In genomic region chr5:172178301-172179031, GRCh38 we compare ENCODE assay signal across 12 cellular contexts. TPM values are rescaled to one million over a fixed set of nuclear protein-coding genes. Genes with fewer than 3 reads are reported as not detected.
DNase-seq lines count a peak whose midpoint lies in the region; ATAC-seq and TF ChIP-seq lines count a peak whose summit lies in the region.
"Had no signal": no experiment of that assay in that cellular context is flagged by ENCODE, and none has a peak within 500 bp of the region (broad histone marks: within the 10 kb centered on the region; RNA-seq: fewer than 3 reads in every experiment).

No MANE protein-coding gene starts in this region.

- no peak for DNase-seq in CD14-positive monocyte (ENCODE audit: low spot score)
- peak; percentile 94 for DNase-seq in KG1 (lab: John Stamatoyannopoulos, UW)
- peak; percentile 38 for DNase-seq in activated T-helper 1 cell treated with Interleukin-2 at 50 U/mL for 16 hours (ENCODE audit: low read depth)
- DNase-seq in lung (ENCODE audit: low spot score), result no peak
- no peak for DNase-seq in pons (ENCODE audit: low spot score)
- no peak for DNase-seq in GM23248
- DNase-seq in omental fat pad (ENCODE audit: low spot score), result no peak
- DNase-seq: foreskin fibroblast, NCI-H2081 treated with DMSO at 0.1 percent for 48 hours had no signal

- H3K27me3 ChIP-seq in lung (ENCODE audit: control insufficient read depth, insufficient read depth) (no peaks in the 10 kb centered on the region), GM23248 (replicated peaks; ENCODE audit: insufficient read depth) (no peaks in the 10 kb centered on the region)

- no peaks in the 10 kb centered on the region for H3K9me3 Mint-ChIP-seq in CD14-positive monocyte

- H4K20me1 ChIP-seq in GM23248 (ENCODE audit: insufficient read depth), result no peaks in the 10 kb centered on the region; the same call in 1 of the 2 replicates

- intact Hi-C loops in CD14-positive monocyte (cut with micrococcal nuclease), result loop anchor here in 1 of 2 donors (2.0 kb wide), 1 partner anchor 64 kb away; no protein-coding TSS in a partner anchor

- in situ Hi-C loops in GM23248 (cut with MboI), result no loop called here

- H3K4me2 ChIP-seq in GM23248 (ENCODE audit: unreplicated experiment), result no peak overlapping the region

- peak overlapping the region; percentile 30 to 87 for H3K27ac ChIP-seq in lung (ENCODE audit: low read depth in 1 of 2, low read length in 1 of 2)
- H3K27ac ChIP-seq in GM23248, result no peak overlapping the region

- peak overlapping the region; percentile 80 to 87 for H3K4me3 Mint-ChIP-seq in CD14-positive monocyte

- no peaks in the 10 kb centered on the region for H3K9me2 ChIP-seq in GM23248 (ENCODE audit: insufficient read depth)

- peaks cover 94% of the 10 kb centered on the region for H3K4me1 Mint-ChIP-seq in CD14-positive monocyte

- peaks cover 0 to 9% (median 0%) of the 10 kb centered on the region in 3 donors for H3K27me3 Mint-ChIP-seq in CD14-positive monocyte (ENCODE audit: low read depth in 3 of 3)

- H2AFZ ChIP-seq in GM23248, result no peak overlapping the region

- H3K4me1 ChIP-seq in lung (ENCODE audit: control insufficient read depth in 2 of 2, insufficient read depth in 2 of 2, low read length in 2 of 2), result peaks cover 0 to 24% of the 10 kb centered on the region in 2 donors
- no peaks in the 10 kb centered on the region for H3K4me1 ChIP-seq in GM23248 (ENCODE audit: insufficient read depth)

- ATAC-seq in lung (ENCODE audit: insufficient read depth, low FRiP score) (no peak), GM19397 (IDR thresholded peaks at IDR 0.05; ENCODE audit: unreplicated experiment) (no peak), omental fat pad (ENCODE audit: low FRiP score) (no peak)

- H3K9me3 ChIP-seq in lung (ENCODE audit: control insufficient read depth in 2 of 2, insufficient read depth in 1 of 2, low read length in 1 of 2) (no peaks in the 10 kb centered on the region), GM23248 (ENCODE audit: low read depth) (no peaks in the 10 kb centered on the region)

- H3K27ac Mint-ChIP-seq in CD14-positive monocyte, result peak overlapping the region; percentile 96 to 98 (median 97)

- H3K4me3 ChIP-seq in lung (no peak overlapping the region), GM23248 (no peak overlapping the region)

- H3K79me2 ChIP-seq in GM23248 (ENCODE audit: insufficient read depth), result peaks cover 100% of the 10 kb centered on the region

- H3F3A ChIP-seq in GM23248 (ENCODE audit: insufficient read depth), result no peaks in the 10 kb centered on the region

- H3K36me3 ChIP-seq in lung (ENCODE audit: control insufficient read depth in 2 of 2, insufficient read depth in 2 of 2, low read length in 2 of 2), result no peaks in the 10 kb centered on the region
- no peaks in the 10 kb centered on the region for H3K36me3 ChIP-seq in GM23248 (ENCODE audit: low read depth)

- WGBS in lung, 2 donors, result 27 to 61% methylated on average over 20 of the region's 20 CpGs
- WGBS in GM23248 (ENCODE audit: low coverage in 1 of 2, low lambda C conversion rate in 2 of 2, missing lambda C conversion rate in 2 of 2), 2 experiments, result 93 to 95% methylated on average over 20 of the region's 20 CpGs

- TF ChIP-seq CTCF in CD14-positive monocyte (IDR thresholded peaks at IDR 0.05) (no peak), lung (IDR thresholded peaks at IDR 0.05; ENCODE audit: control extremely low read depth, extremely low read depth) (no peak), omental fat pad (IDR thresholded peaks at IDR 0.05) (no peak)

- H3K36me3 Mint-ChIP-seq in CD14-positive monocyte, result peaks cover 44 to 56% of the 10 kb centered on the region in 2 donors

- no peak overlapping the region for H3K9ac ChIP-seq in GM23248

RNA-seq across cellular contexts. Expression of gene STK10, which starts 9.6 kb away (rescaled TPM):
- polyA plus RNA-seq in CD14-positive monocyte (10 to 100 TPM; 21.5 to 47.4 TPM), lung (10 to 100 TPM; 17.2 to 57.3 TPM), GM23248 (2016; fragmentation: Nextera tagmentation; extraction: Ambion mirVana) (19.3 and 21.2 TPM in 2 replicates)
- total RNA-seq in lung (10 to 100 TPM; 29.9 to 65.4 TPM), omental fat pad (100 to 1,000 TPM in 1 of 4 donors, 10 to 100 TPM in 3; 26.4 to 110 (median 52.4) TPM)
- 21.8 and 28.9 TPM in 2 replicates for total RNA-seq in GM23248 (2014; rRNA removed; shearing (Covaris generic))

RNA-seq across cellular contexts. Expression of gene EFCAB9, which starts 15.5 kb away (rescaled TPM):
- polyA plus RNA-seq in CD14-positive monocyte (not detected), lung (not detected), GM23248 (2016; fragmentation: Nextera tagmentation; extraction: Ambion mirVana) (not detected in 2 replicates)
- total RNA-seq in lung (not detected), omental fat pad (not detected)
- not detected in 2 replicates for total RNA-seq in GM23248 (2014; rRNA removed; shearing (Covaris generic))
- total RNA-seq: Daoy, sciatic nerve had no signal

Comparison
In these comparisons a context has a peak if more than half of its experiments do, and no peak if none do; other contexts are left out.
1. DNase-seq: peak in KG1 (single experiment) and activated T-helper 1 cell treated with Interleukin-2 at 50 U/mL for 16 hours (single experiment); none in CD14-positive monocyte (single experiment), lung (single experiment), pons (single experiment), GM23248 (single experiment) and omental fat pad (single experiment).